ENCODE assay signal across 8 cellular contexts in genomic region chr6:26020983-26021349, GRCh38. TPM values are rescaled to one million over a fixed set of nuclear protein-coding genes. Genes with fewer than 3 reads are reported as not detected.
DNase-seq lines count a peak whose midpoint lies in the region; ATAC-seq lines count a peak whose summit lies in the region.

No MANE protein-coding gene starts in this region.

- H3K27ac ChIP-seq in rectal smooth muscle tissue (ENCODE audit: low read depth, low read length): peak overlapping the region; percentile 99

- H3K36me3 Mint-ChIP-seq in activated naive CD8-positive, alpha-beta T cell treated with anti-CD3 and anti-CD28 coated beads, Interleukin-2, amount 50 U/mL, for 24 hours (ENCODE audit: low read depth): peaks cover 3% of the 10 kb centered on the region

- H3K4me3 Mint-ChIP-seq in activated naive CD8-positive, alpha-beta T cell treated with anti-CD3 and anti-CD28 coated beads, Interleukin-2, amount 50 U/mL, for 24 hours: peak overlapping the region; percentile 90

- H3K27me3 Mint-ChIP-seq in activated naive CD8-positive, alpha-beta T cell treated with anti-CD3 and anti-CD28 coated beads, Interleukin-2, amount 50 U/mL, for 24 hours: no peaks in the 10 kb centered on the region

- intact Hi-C loops in left ventricle myocardium superior (cut with micrococcal nuclease): no loop called here

- peaks cover 56% of the 10 kb centered on the region for H3K4me1 Mint-ChIP-seq in activated naive CD8-positive, alpha-beta T cell treated with anti-CD3 and anti-CD28 coated beads, Interleukin-2, amount 50 U/mL, for 24 hours

- ATAC-seq in GM18519 (IDR thresholded peaks at IDR 0.05; ENCODE audit: low FRiP score, unreplicated experiment) (peak; percentile 6), HG02610 (IDR thresholded peaks at IDR 0.05; ENCODE audit: unreplicated experiment) (peak; percentile 21), left ventricle myocardium superior (peak; percentile 6)
- no peak for ATAC-seq in activated naive CD8-positive, alpha-beta T cell treated with anti-CD3 and anti-CD28 coated beads, Interleukin-2, amount 50 U/mL, for 24 hours

- H3K27me3 ChIP-seq in NT2/D1 (ENCODE audit: insufficient read depth, insufficient read length) (no peaks in the 10 kb centered on the region), rectal smooth muscle tissue (ENCODE audit: control insufficient read depth, insufficient read depth, low read length) (no peaks in the 10 kb centered on the region)

- H3K4me1 ChIP-seq in NT2/D1 (ENCODE audit: insufficient read depth, insufficient read length) (peaks cover 5% of the 10 kb centered on the region), rectal smooth muscle tissue (ENCODE audit: control insufficient read depth, insufficient read depth, low read length) (no peaks in the 10 kb centered on the region)

- H3K9ac ChIP-seq in NT2/D1 (ENCODE audit: insufficient read length, low read depth): peak overlapping the region; percentile 96
- peak overlapping the region; percentile 79 for H3K9ac ChIP-seq in rectal smooth muscle tissue (ENCODE audit: low read length)

- H3K9me3 Mint-ChIP-seq in activated naive CD8-positive, alpha-beta T cell treated with anti-CD3 and anti-CD28 coated beads, Interleukin-2, amount 50 U/mL, for 24 hours: peaks cover 5% of the 10 kb centered on the region

- no peaks in the 10 kb centered on the region for H3K36me3 ChIP-seq in NT2/D1 (ENCODE audit: insufficient read depth, insufficient read length, low read length)
- H3K36me3 ChIP-seq in rectal smooth muscle tissue (ENCODE audit: control insufficient read depth, insufficient read depth, low read length): no peaks in the 10 kb centered on the region

- H3K9me3 ChIP-seq in NT2/D1 (ENCODE audit: insufficient read depth, low read length): peaks cover 31% of the 10 kb centered on the region

- DNase-seq in NT2/D1 (ENCODE audit: low read depth, low spot score) (no peak), left ventricle myocardium superior (peak; percentile 74), NCI-H2107 (lab: John Stamatoyannopoulos, UW) (no peak), hippocampal formation (lab: John Stamatoyannopoulos, UW) (no peak)
- peak; percentile 65 for DNase-seq in activated naive CD8-positive, alpha-beta T cell treated with anti-CD3 and anti-CD28 coated beads, Interleukin-2, amount 50 U/mL, for 24 hours

- peak overlapping the region; percentile 98 for H3K27ac Mint-ChIP-seq in activated naive CD8-positive, alpha-beta T cell treated with anti-CD3 and anti-CD28 coated beads, Interleukin-2, amount 50 U/mL, for 24 hours

- H3K4me3 ChIP-seq in NT2/D1 (ENCODE audit: insufficient read length, low read depth) (peak overlapping the region; percentile 57), rectal smooth muscle tissue (ENCODE audit: low read length) (peak overlapping the region; percentile 89)

RNA-seq across cellular contexts. Expression of gene TRIM38, which starts 58.4 kb away (rescaled TPM):
- 2.7 TPM for total RNA-seq in left ventricle myocardium superior

Comparison
In these comparisons a context has a peak if more than half of its experiments do, and no peak if none do; other contexts are left out.
1. DNase-seq: peak in activated naive CD8-positive, alpha-beta T cell treated with anti-CD3 and anti-CD28 coated beads, Interleukin-2, amount 50 U/mL, for 24 hours (single experiment) and left ventricle myocardium superior (single experiment); none in NT2/D1 (single experiment), NCI-H2107 (single experiment) and hippocampal formation (0 of 2).